In the genomic region with DNA sequence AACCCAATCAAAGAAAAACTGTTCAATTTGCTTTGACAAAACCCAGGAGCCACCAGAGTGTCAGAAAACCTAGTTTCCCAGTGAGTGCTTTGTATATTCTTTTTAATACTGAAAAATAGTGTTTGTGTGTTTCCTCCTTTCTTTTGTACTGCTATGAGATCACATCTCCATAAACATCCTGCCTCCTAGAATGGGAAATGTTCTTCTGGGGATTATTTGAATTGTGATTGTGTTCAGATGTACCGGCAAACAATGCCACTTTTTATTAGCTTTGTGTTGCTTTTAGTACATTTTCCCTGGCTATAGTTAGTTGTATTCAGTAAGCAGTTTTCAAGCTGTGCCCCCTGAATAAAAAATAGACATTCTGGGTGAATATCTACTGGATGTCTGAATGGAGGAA, we compare ENCODE assay signal across 21 cellular contexts.
"Had no signal": no experiment of that assay in that cellular context is flagged by ENCODE, and none has a peak within 500 bp of the region (broad histone marks: within the 10 kb centered on the region; RNA-seq: fewer than 3 reads in every experiment).

No MANE protein-coding gene starts in this region.

- H3K36me3 ChIP-seq: pancreas had no signal

- H3K9me3 ChIP-seq: body of pancreas, mucosa of descending colon, pancreas, testis had no signal

- H3K4me3 ChIP-seq: body of pancreas, mucosa of descending colon, pancreas, skin epidermis, testis had no signal

- DNase-seq: activated CD4-positive, alpha-beta T cell treated with anti-CD3 and anti-CD28 coated beads, Interleukin-2, amount 50 U/mL, for 1 hour; activated CD8-positive, alpha-beta memory T cell treated with anti-CD3 and anti-CD28 coated beads for 24 hours; activated gamma-delta T cell treated with Interleukin-2 at 50 U/mL for 16 hours; amniotic stem cell; body of pancreas; endodermal cell; glutamatergic neuron; immature natural killer cell; mammary epithelial cell; mucosa of descending colon; naive thymus-derived CD4-positive, alpha-beta T cell; pancreas; retina; stimulated activated CD4-positive, alpha-beta T cell treated with anti-CD3 and anti-CD28 coated beads, Interleukin-15, amount 100 ng/mL, for 24 hours; stimulated activated CD4-positive, alpha-beta T cell treated with anti-CD3 and anti-CD28 coated beads, Interleukin-4, amount 100 ng/mL, for 24 hours; stimulated activated naive CD4-positive, alpha-beta T cell treated with Interleukin-2 at 50 U/mL for 16 hours; T-cell; T-helper 9 cell; testis had no signal

- H3K27me3 ChIP-seq: body of pancreas, pancreas, testis had no signal

- H3K27ac ChIP-seq: body of pancreas, pancreas, testis had no signal

- H3K4me1 ChIP-seq: testis had no signal

- ATAC-seq: activated CD4-positive, CD25-positive, alpha-beta regulatory T cell treated with anti-CD3 and anti-CD28 coated beads, Interleukin-2, amount 50 U/mL, for 24 hours; body of pancreas; mucosa of descending colon; naive thymus-derived CD4-positive, alpha-beta T cell; pancreas; T-cell had no signal
